9 cellular contexts compared by ENCODE assay signal in genomic region chr11:3163241-3163981, GRCh38. TPM values are rescaled to one million over a fixed set of nuclear protein-coding genes. Genes with fewer than 3 reads are reported as not detected.
A peak's percentile ranks its signal among the peaks of the same experiment; 100 is the strongest.
DNase-seq lines count a peak whose midpoint lies in the region; ATAC-seq and TF ChIP-seq lines count a peak whose summit lies in the region.
"Had no signal": no experiment of that assay in that cellular context is flagged by ENCODE, and none has a peak within 500 bp of the region (broad histone marks: within the 10 kb centered on the region; RNA-seq: fewer than 3 reads in every experiment).

No MANE protein-coding gene starts in this region.

- intact Hi-C loops in dendritic cell treated with granulocyte-macrophage colony-stimulating factor and Interleukin-4, amounts not matched to agents 40 ng/mL and 50 ng/mL, for 4 days (cut with micrococcal nuclease), result no loop called here

- H3K36me3 ChIP-seq in KMS-11 (ENCODE audit: insufficient read depth), result no peaks in the 10 kb centered on the region

- TF ChIP-seq CTCF in AG04449 (IDR thresholded peaks at IDR 0.05; ENCODE audit: insufficient read depth, low read length, missing control alignments) (no peak), KMS-11 (conservative IDR thresholded peaks at IDR 0.05; ENCODE audit: low read depth, low read length) (no peak)

- peaks cover 14% of the 10 kb centered on the region for H3K36me3 Mint-ChIP-seq in dendritic cell treated with granulocyte-macrophage colony-stimulating factor and Interleukin-4, amounts not matched to agents 40 ng/mL and 50 ng/mL, for 4 days (ENCODE audit: low read depth)
- H3K36me3 Mint-ChIP-seq in naive B cell, result no peaks in the 10 kb centered on the region

- H3K27ac Mint-ChIP-seq in dendritic cell treated with granulocyte-macrophage colony-stimulating factor and Interleukin-4, amounts not matched to agents 40 ng/mL and 50 ng/mL, for 4 days, result peak overlapping the region; percentile 35
- H3K27ac Mint-ChIP-seq in naive B cell, result no peak overlapping the region

- no peaks in the 10 kb centered on the region for H3K4me1 ChIP-seq in KMS-11 (ENCODE audit: low read depth, poor library complexity, severe bottlenecking)

- peak overlapping the region; percentile 81 for H3K4me3 Mint-ChIP-seq in dendritic cell treated with granulocyte-macrophage colony-stimulating factor and Interleukin-4, amounts not matched to agents 40 ng/mL and 50 ng/mL, for 4 days
- peak overlapping the region in 5 of 8 donors; percentile 40 to 77 (median 49) for H3K4me3 Mint-ChIP-seq in naive B cell

- CTCF ChIA-PET in AG04449 (lab: Yijun Ruan, JAX), result no interaction called here

- ATAC-seq in naive B cell (ENCODE audit: low read depth in 2 of 2) (no peak), HG02970 (IDR thresholded peaks at IDR 0.05; ENCODE audit: low FRiP score, unreplicated experiment) (no peak), HG02870 (IDR thresholded peaks at IDR 0.05; ENCODE audit: unreplicated experiment) (no peak)

- H3K4me2 ChIP-seq in KMS-11, result peak overlapping the region; percentile 63; the same call in 1 of the 2 replicates

- no peaks in the 10 kb centered on the region for H3K79me2 ChIP-seq in KMS-11 (ENCODE audit: insufficient read depth, low read depth)

- H2AFZ ChIP-seq in KMS-11 (ENCODE audit: low read depth), result no peak overlapping the region

- H3K4me3 ChIP-seq in AG04449 (ENCODE audit: low read depth, low read length) (peak overlapping the region; percentile 80), KMS-11 (IDR thresholded peaks at IDR 0.05; ENCODE audit: insufficient read depth, low read depth, low read length) (no peak overlapping the region)

- no peak overlapping the region for H3K9ac ChIP-seq in KMS-11

- H3K27me3 Mint-ChIP-seq in dendritic cell treated with granulocyte-macrophage colony-stimulating factor and Interleukin-4, amounts not matched to agents 40 ng/mL and 50 ng/mL, for 4 days, result peaks cover 22% of the 10 kb centered on the region
- H3K27me3 Mint-ChIP-seq in naive B cell, result peaks cover 33 to 77% (median 51%) of the 10 kb centered on the region in 3 donors

- peaks cover 23% of the 10 kb centered on the region; the same call in 1 of the 2 replicates for H3K27me3 ChIP-seq in KMS-11 (ENCODE audit: insufficient read depth, low read depth)

- POLR2A ChIA-PET in AG04449 (lab: Yijun Ruan, JAX), result interaction anchor here (0.8 kb wide), 1 partner anchor 106 kb away, joined by 4 read pairs; the partner anchor contains the start of gene CARS1

- no peaks in the 10 kb centered on the region for H4K20me1 ChIP-seq in KMS-11 (ENCODE audit: insufficient read depth)

- no peak for DNase-seq in AG04449 (ENCODE audit: low read depth, low spot score)
- no peak for DNase-seq in naive B cell
- DNase-seq in dedifferentiated amniotic fluid mesenchymal stem cell (ENCODE audit: extremely low spot score), result no peak
- no peak for DNase-seq in NCI-H1092 (lab: John Stamatoyannopoulos, UW)
- DNase-seq: NCI-H1417 treated with DMSO at 0.1 percent for 48 hours had no signal

- H3K9me3 Mint-ChIP-seq in dendritic cell treated with granulocyte-macrophage colony-stimulating factor and Interleukin-4, amounts not matched to agents 40 ng/mL and 50 ng/mL, for 4 days, result no peaks in the 10 kb centered on the region
- no peaks in the 10 kb centered on the region for H3K9me3 Mint-ChIP-seq in naive B cell

- H3K4me1 Mint-ChIP-seq in dendritic cell treated with granulocyte-macrophage colony-stimulating factor and Interleukin-4, amounts not matched to agents 40 ng/mL and 50 ng/mL, for 4 days (ENCODE audit: low read depth), result peaks cover 78% of the 10 kb centered on the region
- H3K4me1 Mint-ChIP-seq in naive B cell, result peaks cover 10 to 22% (median 11%) of the 10 kb centered on the region in 3 donors

- no peak overlapping the region for H3K27ac ChIP-seq in KMS-11

RNA-seq across cellular contexts. Expression of gene OSBPL5, which starts 1.7 kb away (rescaled TPM):
- polyA plus RNA-seq in naive B cell (ENCODE audit: low read depth in 6 of 6), result under 1 TPM in 2 of 6 donors, not detected in 4; 0.12 to 0.25 TPM

RNA-seq across cellular contexts. Expression of gene MRGPRG, which starts 55.2 kb away (rescaled TPM):
- not detected for polyA plus RNA-seq in naive B cell (ENCODE audit: low read depth in 6 of 6)
